Comparison of ENCODE assay signal across 21 cellular contexts in genomic region chr11:100683107-100683506, GRCh38. TPM values are rescaled to one million over a fixed set of nuclear protein-coding genes. Genes with fewer than 3 reads are reported as not detected.
DNase-seq lines count a peak whose midpoint lies in the region; ATAC-seq, FAIRE-seq and TF ChIP-seq lines count a peak whose summit lies in the region.
"Had no signal": no experiment of that assay in that cellular context is flagged by ENCODE, and none has a peak within 500 bp of the region (broad histone marks: within the 10 kb centered on the region; RNA-seq: fewer than 3 reads in every experiment).

No MANE protein-coding gene starts in this region.

- no peak overlapping the region for H2AK5ac ChIP-seq in H9 (ENCODE audit: insufficient read length, low read length)

- no peaks in the 10 kb centered on the region; a peak in 1 of 5 replicates for H3K9me3 Mint-ChIP-seq in H9

- no peak overlapping the region for H3K4me3 ChIP-seq in PC-3 (ENCODE audit: low read length)
- no peak overlapping the region for H3K4me3 ChIP-seq in HepG2 (replicated peaks in 1 of 3; ENCODE audit: insufficient read depth in 1 of 3, low read depth in 2 of 3, low read length in 3 of 3)
- no peak overlapping the region for H3K4me3 ChIP-seq in skeletal muscle tissue (ENCODE audit: low read length in 3 of 3)
- H3K4me3 ChIP-seq: GM12878, SJSA1 had no signal

- H3K79me1 ChIP-seq in H9 (ENCODE audit: insufficient read depth, low read depth, low read length, poor library complexity, severe bottlenecking): no peaks in the 10 kb centered on the region

- no peak overlapping the region for H3T11ph ChIP-seq in H9 (ENCODE audit: low read length)

- H3K9ac ChIP-seq in H9 (ENCODE audit: extremely low read depth, insufficient read length, low read length): no peak overlapping the region
- peak overlapping the region; percentile 61 for H3K9ac ChIP-seq in PC-3 (ENCODE audit: low read length)
- H3K9ac ChIP-seq in HepG2 (ENCODE audit: insufficient read depth, low read depth, low read length): no peak overlapping the region
- H3K9ac ChIP-seq in skeletal muscle tissue (ENCODE audit: low read depth in 1 of 3, low read length in 3 of 3): no peak overlapping the region

- no peak overlapping the region for H3K4ac ChIP-seq in H9 (ENCODE audit: low read depth, low read length)

- H2BK15ac ChIP-seq in H9 (ENCODE audit: low read depth, low read length): no peak overlapping the region

- H3K23me2 ChIP-seq in H9 (ENCODE audit: insufficient read length, low read depth, low read length, poor library complexity, severe bottlenecking): peaks cover 7% of the 10 kb centered on the region

- in situ Hi-C loops in HepG2 (cut with HindIII; ENCODE audit: extremely low pct_ligation_motif_present, low pct_unique_long_range_greater_than_20kb): loop anchor here (10.0 kb wide), 2 partner anchors 142 to 172 kb away; no protein-coding TSS in a partner anchor

- no peak overlapping the region for H2BK12ac ChIP-seq in H9 (ENCODE audit: insufficient read length, low read depth, low read length)

- no peak overlapping the region for H3K56ac ChIP-seq in H9 (ENCODE audit: insufficient read length, low read depth, low read length)

- DNase-seq in H9: no peak
- no peak for DNase-seq in PC-3
- peak; percentile 38 for DNase-seq in HepG2 (ENCODE audit: low spot score)
- no peak for DNase-seq in GF-D8 (lab: John Stamatoyannopoulos, UW)
- DNase-seq in AG08395 (ENCODE audit: low spot score): no peak
- DNase-seq: CD4-positive, CD25-positive, alpha-beta regulatory T cell; DMS79 treated with DMSO at 0.1 percent for 48 hours; H7; NCI-H187; NCI-H226; NCI-H526; SW 1271 had no signal

- FAIRE-seq in HepG2 (lab: Jason Lieb, UNC): no peak
- FAIRE-seq: GM12878, GM18507, HTR-8/SVneo had no signal

- BruUV-seq in PC-3 (replicated peaks; lab: Mats Ljungman, UMichigan): no TSS peak
- no TSS peak for BruUV-seq in HepG2 (replicated peaks; lab: Mats Ljungman, UMichigan)

- H3K4me2 ChIP-seq in H9 (ENCODE audit: insufficient read depth, insufficient read length, low read length) (no peak overlapping the region), PC-3 (ENCODE audit: low read length) (no peak overlapping the region), HepG2 (ENCODE audit: low read depth, low read length) (peak overlapping the region; percentile 21)

- peak overlapping the region in 1 of 3 experiments; percentile 1; a peak in 1 of 7 replicates for H3K27ac Mint-ChIP-seq in H9
- H3K27ac Mint-ChIP-seq: CD4-positive, CD25-positive, alpha-beta regulatory T cell had no signal

- CTCF ChIA-PET in PC-3 (lab: Charles Lee): interaction anchor here (0.6 to 2.1 kb wide), 4 partner anchors 93 to 145 kb away, joined by 3 to 7 read pairs (median 5); no protein-coding TSS in a partner anchor
- CTCF ChIA-PET in HepG2 (lab: Yijun Ruan, JAX; ENCODE audit: low intra/inter-chr PET ratio, low total read pairs): no interaction called here

- H2BK5ac ChIP-seq in H9 (ENCODE audit: insufficient read length, low read length): no peak overlapping the region

- no peak for TF ChIP-seq RAD21 in HepG2 (CRISPR knock-in tag; IDR thresholded peaks at IDR 0.05)

- intact Hi-C loops in PC-3 (cut with micrococcal nuclease): no loop called here
- intact Hi-C loops in HepG2 (cut with micrococcal nuclease; ENCODE audit: unreplicated experiment): loop anchor here (2.0 to 10.0 kb wide), 5 partner anchors 92 to 248 kb away; no protein-coding TSS in a partner anchor

- ATAC-seq in PC-3: no peak
- ATAC-seq in HepG2: no peak
- ATAC-seq in GM21390 (IDR thresholded peaks at IDR 0.05; ENCODE audit: unreplicated experiment): no peak
- no peak for ATAC-seq in HG02610 (IDR thresholded peaks at IDR 0.05; ENCODE audit: unreplicated experiment)
- ATAC-seq: GM12878 had no signal

- H3K4me1 Mint-ChIP-seq in H9: peaks cover 33 to 35% of the 10 kb centered on the region in 2 experiments

- H3K4me1 ChIP-seq in H9 (ENCODE audit: insufficient read depth, low read length) (no peaks in the 10 kb centered on the region; the same call in 1 of the 2 replicates), PC-3 (ENCODE audit: insufficient read depth, low read length) (peaks cover 59% of the 10 kb centered on the region), HepG2 (ENCODE audit: insufficient read depth, low read length) (peaks cover 45% of the 10 kb centered on the region), skeletal muscle tissue (ENCODE audit: control insufficient read depth in 3 of 3, insufficient read depth in 3 of 3, low read length in 3 of 3) (peaks cover 0 to 9% (median 5%) of the 10 kb centered on the region in 3 donors)

- no peak overlapping the region for H4K91ac ChIP-seq in H9 (ENCODE audit: insufficient read length, low read depth, low read length)

- H3K4me3 Mint-ChIP-seq in H9: no peak overlapping the region
- H3K4me3 Mint-ChIP-seq: CD4-positive, CD25-positive, alpha-beta regulatory T cell had no signal

- no peak overlapping the region for H3K14ac ChIP-seq in H9 (ENCODE audit: insufficient read depth, low read length)

- H4K5ac ChIP-seq in H9 (ENCODE audit: insufficient read length, low read depth, low read length): no peak overlapping the region

- H3K18ac ChIP-seq in H9 (ENCODE audit: insufficient read length, low read depth, low read length): no peak overlapping the region

- no peaks in the 10 kb centered on the region for H3K27me3 ChIP-seq in H9 (ENCODE audit: insufficient read depth, low read length)
- no peaks in the 10 kb centered on the region for H3K27me3 ChIP-seq in PC-3 (ENCODE audit: low read length)
- peaks cover 0 to 5% of the 10 kb centered on the region in 2 experiments; a peak in 2 of 5 replicates for H3K27me3 ChIP-seq in HepG2 (ENCODE audit: control insufficient read depth in 1 of 2, insufficient read depth in 2 of 2, low read length in 2 of 2)
- H3K27me3 ChIP-seq in skeletal muscle tissue (ENCODE audit: control insufficient read depth in 3 of 3, insufficient read depth in 3 of 3, low read length in 3 of 3): no peaks in the 10 kb centered on the region
- H3K27me3 ChIP-seq: SJSA1 had no signal

- H2BK120ac ChIP-seq in H9 (ENCODE audit: low read depth, low read length, poor library complexity, severe bottlenecking): no peak overlapping the region

- H3K79me2 ChIP-seq in H9 (ENCODE audit: insufficient read depth, low read length) (no peaks in the 10 kb centered on the region), PC-3 (ENCODE audit: low read length) (peaks cover 6% of the 10 kb centered on the region), HepG2 (ENCODE audit: insufficient read depth, low read length) (no peaks in the 10 kb centered on the region)

- TF ChIP-seq POLR2A in HepG2 (IDR thresholded peaks at IDR 0.05; ENCODE audit: insufficient read depth in 1 of 2, low read depth in 2 of 2, low read length in 2 of 2): no peak

- peak overlapping the region; percentile 26 for H2BK20ac ChIP-seq in H9 (ENCODE audit: low read depth, low read length, poor library complexity, severe bottlenecking)

- H3K27ac ChIP-seq in H9 (ENCODE audit: insufficient read length, low read depth, low read length) (no peak overlapping the region), PC-3 (ENCODE audit: low read length) (peak overlapping the region; percentile 89), HepG2 (ENCODE audit: extremely low read length, insufficient read depth, low read length) (no peak overlapping the region), skeletal muscle tissue (ENCODE audit: low read depth, low read length) (peak overlapping the region; percentile 8)
- H3K27ac ChIP-seq: HL-60 had no signal

- no peaks in the 10 kb centered on the region for H3K9me2 ChIP-seq in PC-3 (replicated peaks; ENCODE audit: low read length)

- H3K23ac ChIP-seq in H9 (ENCODE audit: insufficient read length, low read depth, low read length): no peak overlapping the region

- no peak overlapping the region for H4K8ac ChIP-seq in H9 (replicated peaks; ENCODE audit: insufficient read length, low read depth, low read length)

- no peak overlapping the region for H2AFZ ChIP-seq in H9 (ENCODE audit: low read length)
- no peak overlapping the region for H2AFZ ChIP-seq in PC-3 (ENCODE audit: low read length)
- peak overlapping the region; percentile 20 for H2AFZ ChIP-seq in HepG2 (ENCODE audit: low read length)

- no peak for TF ChIP-seq CTCF in H9 (conservative IDR thresholded peaks at IDR 0.05)
- no peak for TF ChIP-seq CTCF in PC-3 (conservative IDR thresholded peaks at IDR 0.05; ENCODE audit: low read depth, low read length)
- TF ChIP-seq CTCF in HepG2 (CRISPR knock-in tag; IDR thresholded peaks at IDR 0.05): no peak

- POLR2A ChIA-PET in PC-3 (lab: Charles Lee; ENCODE audit: unreplicated experiment): interaction anchor here (0.6 kb wide), 1 partner anchor 145 kb away, joined by 3 read pairs; no protein-coding TSS in a partner anchor
- POLR2A ChIA-PET in HepG2 (lab: Yijun Ruan, JAX): interaction anchor here (1.0 kb wide), 1 partner anchor 93 kb away, joined by 3 read pairs; no protein-coding TSS in a partner anchor

- H4K20me1 ChIP-seq in H9 (ENCODE audit: control insufficient read depth, insufficient read depth, insufficient read length): no peaks in the 10 kb centered on the region
- H4K20me1 ChIP-seq in PC-3 (ENCODE audit: low read length): 0 out of 2 replicates have a peak, but pooled peaks cover 1% of the 10 kb centered on the region
- H4K20me1 ChIP-seq in HepG2 (ENCODE audit: insufficient read depth, low read length): no peaks in the 10 kb centered on the region

- no peaks in the 10 kb centered on the region for H3K9me3 ChIP-seq in H9 (ENCODE audit: control insufficient read depth, low read depth, low read length)
- H3K9me3 ChIP-seq in PC-3 (ENCODE audit: low read length): no peaks in the 10 kb centered on the region
- no peaks in the 10 kb centered on the region for H3K9me3 ChIP-seq in HepG2 (ENCODE audit: low read length)
- no peaks in the 10 kb centered on the region for H3K9me3 ChIP-seq in skeletal muscle tissue (ENCODE audit: control insufficient read depth in 3 of 3, low read length in 3 of 3)
- H3K9me3 ChIP-seq: SJSA1 had no signal

- H3F3A ChIP-seq in PC-3 (ENCODE audit: low read length, unreplicated experiment): peaks cover 17% of the 10 kb centered on the region

- no peaks in the 10 kb centered on the region for H3K27me3 Mint-ChIP-seq in H9 (ENCODE audit: low read depth)

- H3K36me3 ChIP-seq in PC-3 (ENCODE audit: low read depth, low read length) (no peaks in the 10 kb centered on the region), HepG2 (replicated peaks in 1 of 2; ENCODE audit: control insufficient read depth in 1 of 2, insufficient read depth in 2 of 2, low read length in 2 of 2) (no peaks in the 10 kb centered on the region), skeletal muscle tissue (ENCODE audit: control insufficient read depth in 3 of 3, insufficient read depth in 3 of 3, low read length in 3 of 3) (no peaks in the 10 kb centered on the region)

- H3K36me3 Mint-ChIP-seq in H9 (ENCODE audit: insufficient read depth in 1 of 3, low read depth in 3 of 3): no peaks in the 10 kb centered on the region; a peak in 1 of 7 replicates
- H3K36me3 Mint-ChIP-seq: CD4-positive, CD25-positive, alpha-beta regulatory T cell had no signal

- TF ChIP-seq EP300 in HepG2 (IDR thresholded peaks at IDR 0.05; ENCODE audit: low read depth in 2 of 2, low read length in 2 of 2) (no peak), HepG2 (CRISPR knock-in tag; IDR thresholded peaks at IDR 0.05; ENCODE audit: borderline replicate concordance) (no peak)

- WGBS in H9 (ENCODE audit: extremely low coverage, insufficient read length, low lambda C conversion rate): no CpG with 5 or more reads among the region's 3 CpGs
- 7% methylated on average over 3 of the region's 3 CpGs for WGBS in HepG2 (ENCODE audit: low lambda C conversion rate)

RNA-seq across cellular contexts. Expression of gene ARHGAP42, which starts 4.0 kb away (rescaled TPM):
- total RNA-seq in H9 (2021) (35.5 and 39.1 TPM in 2 replicates), PC-3 (2014; rRNA removed) (11.0 and 12.1 TPM in 2 replicates), HepG2 (2016; rRNA removed; fragmentation: Illumina TruSeq; extraction: Trizol) (4.3 and 4.8 TPM in 2 replicates), skeletal muscle tissue (23.5 TPM)
- 1.1 and 1.9 TPM in 2 replicates for total RNA-seq in HepG2 (2016; cell fraction: cytosol; rRNA removed; fragmentation: Illumina TruSeq; extraction: Trizol; ENCODE audit: low read depth)
- 4.6 and 5.0 TPM in 2 replicates for total RNA-seq in HepG2 (2016; cell fraction: insoluble cytoplasmic fraction; rRNA removed; fragmentation: Illumina TruSeq; extraction: Trizol)
- total RNA-seq in HepG2 (2016; cell fraction: membrane; rRNA removed; fragmentation: Illumina TruSeq; extraction: Trizol): 2.0 and 2.2 TPM in 2 replicates
- total RNA-seq in HepG2 (2016; cell fraction: nucleus; rRNA removed; fragmentation: Illumina TruSeq; extraction: Trizol): 5.8 and 7.5 TPM in 2 replicates
- 2.5 and 2.7 TPM in 2 replicates for polyA plus RNA-seq in HepG2 (2011; rRNA removed)
- 1.1 and 2.3 TPM in 2 replicates for polyA plus RNA-seq in HepG2 (2011; cell fraction: cytosol; rRNA removed)
- polyA plus RNA-seq in HepG2 (2011; cell fraction: nucleus; rRNA removed): 2.3 and 2.4 TPM in 2 replicates
- 1.4 and 2.0 TPM in 2 replicates for polyA plus RNA-seq in HepG2 (2012)
- polyA plus RNA-seq in HepG2 (2016; cell fraction: cytosol; fragmentation: Illumina TruSeq; extraction: Trizol; ENCODE audit: low read depth): 0.18 and 0.35 TPM in 2 replicates
- polyA plus RNA-seq in HepG2 (2016; cell fraction: insoluble cytoplasmic fraction; fragmentation: Illumina TruSeq; extraction: Trizol; ENCODE audit: low read depth): 3.1 and 3.6 TPM in 2 replicates
- polyA plus RNA-seq in HepG2 (2016; cell fraction: membrane; fragmentation: Illumina TruSeq; extraction: Trizol; ENCODE audit: low read depth): 0.64 and 0.72 TPM in 2 replicates
- polyA plus RNA-seq in HepG2 (2016; cell fraction: nucleus; fragmentation: Illumina TruSeq; extraction: Trizol; ENCODE audit: insufficient read depth, low read depth): 3.7 and 4.6 TPM in 2 replicates
- polyA minus RNA-seq in HepG2 (2011; rRNA and poly(A)+ RNA removed; ENCODE audit: low replicate concordance): 1.2 and 6.8 TPM in 2 replicates
- 2.6 and 4.1 TPM in 2 replicates for polyA minus RNA-seq in HepG2 (2011; cell fraction: cytosol; rRNA and poly(A)+ RNA removed)
- 8.9 and 13.4 TPM in 2 replicates for polyA minus RNA-seq in HepG2 (2011; cell fraction: nucleus; rRNA and poly(A)+ RNA removed)
- total RNA-seq: CD4-positive, CD25-positive, alpha-beta regulatory T cell; G401 had no signal
- polyA plus RNA-seq: CD4-positive, CD25-positive, alpha-beta regulatory T cell had no signal

Comparison
In these comparisons a context has a peak if more than half of its experiments do, and no peak if none do; other contexts are left out.
1. H3K27ac ChIP-seq: peak in PC-3 (single experiment) and skeletal muscle tissue (single experiment); none in H9 (single experiment) and HepG2 (single experiment).